Comparison of ENCODE assay signal across 8 cellular contexts in the genomic region with DNA sequence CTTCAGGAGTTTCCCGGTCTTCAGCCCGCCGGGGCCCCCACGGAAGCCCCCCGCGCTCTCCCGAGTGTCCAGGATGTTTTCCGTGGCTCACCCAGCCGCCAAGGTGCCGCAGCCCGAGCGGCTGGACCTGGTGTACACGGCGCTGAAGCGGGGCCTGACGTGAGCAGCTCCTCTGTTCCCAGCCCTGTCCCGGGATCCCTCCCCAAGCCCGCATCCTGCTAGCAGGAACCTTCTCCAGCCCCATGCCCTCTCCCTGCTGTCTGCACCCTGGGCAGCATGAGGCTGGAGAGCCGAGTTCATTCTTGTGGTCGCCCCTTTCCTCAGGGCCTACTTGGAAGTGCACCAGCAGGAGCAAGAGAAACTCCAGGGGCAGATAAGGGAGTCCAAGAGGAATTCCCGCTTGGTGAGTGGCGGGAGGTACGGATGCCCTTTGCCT. TPM values are rescaled to one million over a fixed set of nuclear protein-coding genes. Genes with fewer than 3 reads are reported as not detected.
DNase-seq lines count a peak whose midpoint lies in the region; ATAC-seq and TF ChIP-seq lines count a peak whose summit lies in the region.
"Had no signal": no experiment of that assay in that cellular context is flagged by ENCODE, and none has a peak within 500 bp of the region (broad histone marks: within the 10 kb centered on the region; RNA-seq: fewer than 3 reads in every experiment).

No MANE protein-coding gene starts in this region.

- H3K36me3 ChIP-seq in transverse colon, result no peaks in the 10 kb centered on the region

- H3K27me3 Mint-ChIP-seq in activated naive CD4-positive, alpha-beta T cell treated with anti-CD3 and anti-CD28 coated beads, Interleukin-2, amount 10 ng/mL, durations not matched to agents 7 days and 5 days, result peaks cover 51% of the 10 kb centered on the region

- peak overlapping the region; percentile 34 for H3K4me3 ChIP-seq in iPS-11a (ENCODE audit: low read depth, low read length)
- peak overlapping the region in 3 of 4 donors; percentile 40 to 66 (median 64) for H3K4me3 ChIP-seq in transverse colon

- peaks cover 12 to 30% (median 24%) of the 10 kb centered on the region in 4 donors for H3K4me1 ChIP-seq in transverse colon

- peak overlapping the region; percentile 71 for H3K4me3 Mint-ChIP-seq in activated naive CD4-positive, alpha-beta T cell treated with anti-CD3 and anti-CD28 coated beads, Interleukin-2, amount 10 ng/mL, durations not matched to agents 7 days and 5 days

- peaks cover 17% of the 10 kb centered on the region for H3K27me3 ChIP-seq in transverse colon

- intact Hi-C loops in transverse colon (cut with DNase I; ENCODE audit: low total_unique reads), result no loop called here

- H3K9me3 ChIP-seq in transverse colon, result no peaks in the 10 kb centered on the region

- TF ChIP-seq CTCF in transverse colon (IDR thresholded peaks at IDR 0.05), result no peak

- 44% methylated on average over 18 of the region's 23 CpGs; no CpG with 5 or more reads in 1 of the 2 donors for WGBS in transverse colon (ENCODE audit: low coverage in 1 of 2), 2 donors

- peak overlapping the region; percentile 66 to 82 (median 78) for H3K27ac ChIP-seq in transverse colon

- no peaks in the 10 kb centered on the region for H3K9me3 Mint-ChIP-seq in activated naive CD4-positive, alpha-beta T cell treated with anti-CD3 and anti-CD28 coated beads, Interleukin-2, amount 10 ng/mL, durations not matched to agents 7 days and 5 days

- no peak for ATAC-seq in GM21390 (IDR thresholded peaks at IDR 0.05; ENCODE audit: unreplicated experiment)

- peaks cover 45% of the 10 kb centered on the region for H3K4me1 Mint-ChIP-seq in activated naive CD4-positive, alpha-beta T cell treated with anti-CD3 and anti-CD28 coated beads, Interleukin-2, amount 10 ng/mL, durations not matched to agents 7 days and 5 days

- H3K27ac Mint-ChIP-seq in activated naive CD4-positive, alpha-beta T cell treated with anti-CD3 and anti-CD28 coated beads, Interleukin-2, amount 10 ng/mL, durations not matched to agents 7 days and 5 days, result no peak overlapping the region

- peaks cover 31% of the 10 kb centered on the region for H3K36me3 Mint-ChIP-seq in activated naive CD4-positive, alpha-beta T cell treated with anti-CD3 and anti-CD28 coated beads, Interleukin-2, amount 10 ng/mL, durations not matched to agents 7 days and 5 days

- no peak for TF ChIP-seq EP300 in transverse colon (IDR thresholded peaks at IDR 0.05; ENCODE audit: low read depth)

- CTCF ChIA-PET in activated naive CD4-positive, alpha-beta T cell treated with anti-CD3 and anti-CD28 coated beads, Interleukin-2, amount 10 ng/mL, durations not matched to agents 7 days and 5 days (lab: Charles Lee), result interaction anchor here (1.7 to 3.9 kb wide), 3 partner anchors 8 to 133 kb away, joined by 4 to 51 read pairs (median 16); no protein-coding TSS in a partner anchor

- DNase-seq in activated naive CD4-positive, alpha-beta T cell treated with anti-CD3 and anti-CD28 coated beads, Interleukin-2, amount 10 ng/mL, durations not matched to agents 7 days and 5 days, result no peak
- no peak for DNase-seq in activated naive CD4-positive, alpha-beta T cell treated with Interleukin-2 at 50 U/mL for 16 hours
- DNase-seq in transverse colon (no peak), HPDE6-E6E7 (ENCODE audit: extremely low spot score) (no peak)
- DNase-seq: COR-L47, NCI-H524 had no signal

- TF ChIP-seq POLR2A in transverse colon (IDR thresholded peaks at IDR 0.05), result no peak

- in situ Hi-C loops in transverse colon (cut with MboI; ENCODE audit: low pct_ligation_motif_present in 1 of 4, low pct_unique_long_range_greater_than_20kb in 1 of 4, low sequenced_read_pairs in 3 of 4), result no loop called here

RNA-seq across cellular contexts. Expression of gene RIPOR1, which starts 10.1 kb away (rescaled TPM):
- 100 to 1,000 TPM in 1 of 4 donors, 10 to 100 TPM in 3; 11.2 to 141 (median 24.1) TPM for total RNA-seq in transverse colon

RNA-seq across cellular contexts. Expression of gene CTCF, which starts 23.6 kb away (rescaled TPM):
- total RNA-seq in transverse colon, result 10 to 100 TPM; 40.0 to 46.8 (median 41.9) TPM

RNA-seq across cellular contexts. Expression of gene AGRP, which starts 55.3 kb away (rescaled TPM):
- not detected for total RNA-seq in transverse colon

RNA-seq across cellular contexts. Expression of gene ATP6V0D1, which starts 57.7 kb away (rescaled TPM):
- total RNA-seq in transverse colon, result 100 to 1,000 TPM; 218 to 457 (median 386) TPM
